Comparison of ENCODE assay signal across 7 cellular contexts in genomic region chr3:184524981-184525336, GRCh38. TPM values are rescaled to one million over a fixed set of nuclear protein-coding genes. Genes with fewer than 3 reads are reported as not detected.
DNase-seq lines count a peak whose midpoint lies in the region; ATAC-seq, FAIRE-seq and TF ChIP-seq lines count a peak whose summit lies in the region.

No MANE protein-coding gene starts in this region.

- no peaks in the 10 kb centered on the region for H4K20me1 ChIP-seq in endothelial cell of umbilical vein (replicated peaks; ENCODE audit: control insufficient read depth, extremely low read depth, insufficient read depth, low read length)
- H4K20me1 ChIP-seq in neural cell (ENCODE audit: insufficient read depth): no peaks in the 10 kb centered on the region

- peak; percentile 76 for ATAC-seq in T-helper 17 cell
- no peak for ATAC-seq in GM18520 (IDR thresholded peaks at IDR 0.05; ENCODE audit: unreplicated experiment)

- no peaks in the 10 kb centered on the region for H3F3A ChIP-seq in neural cell (ENCODE audit: insufficient read depth, low read length, poor library complexity, severe bottlenecking)

- TF ChIP-seq RAD21 in neural cell (conservative IDR thresholded peaks at IDR 0.05): no peak

- no peak for TF ChIP-seq CTCF in HFF-Myc (IDR thresholded peaks at IDR 0.05; ENCODE audit: low read depth, low read length, missing control alignments)
- TF ChIP-seq CTCF in endothelial cell of umbilical vein (IDR thresholded peaks at IDR 0.05; ENCODE audit: extremely low read depth in 1 of 2, insufficient read depth in 1 of 2, low read depth in 1 of 2, low read length in 2 of 2): no peak
- no peak for TF ChIP-seq CTCF in neural cell (IDR thresholded peaks at IDR 0.05; ENCODE audit: poor library complexity, severe bottlenecking)

- H3K4me2 ChIP-seq in endothelial cell of umbilical vein (ENCODE audit: insufficient read depth, low read length): peak overlapping the region; percentile 72
- H3K4me2 ChIP-seq in neural cell (ENCODE audit: low read length): no peak overlapping the region

- BruUV-seq in endothelial cell of umbilical vein (replicated peaks; lab: Mats Ljungman, UMichigan): no TSS peak

- H3K9me3 ChIP-seq in T-helper 17 cell (ENCODE audit: control insufficient read depth, low read length, poor library complexity, severe bottlenecking) (no peaks in the 10 kb centered on the region), endothelial cell of umbilical vein (replicated peaks; ENCODE audit: control insufficient read depth, insufficient read depth, low read length) (no peaks in the 10 kb centered on the region), neural cell (ENCODE audit: low read length) (no peaks in the 10 kb centered on the region)

- H3K4me1 Mint-ChIP-seq in T-helper 17 cell: peaks cover 6% of the 10 kb centered on the region

- intact Hi-C loops in endothelial cell of umbilical vein (cut with micrococcal nuclease): loop anchor here (1.0 kb wide), 1 partner anchor 11 kb away; no protein-coding TSS in a partner anchor

- H3K27ac ChIP-seq in endothelial cell of umbilical vein (ENCODE audit: insufficient read depth, low read depth, low read length): peak overlapping the region; percentile 73
- no peak overlapping the region for H3K27ac ChIP-seq in neural cell (ENCODE audit: low read length)

- CTCF ChIA-PET in endothelial cell of umbilical vein (lab: Charles Lee): interaction anchor here (0.6 to 2.0 kb wide), 9 partner anchors 10 to 633 kb away, joined by 3 to 20 read pairs (median 6); partner anchors contain the start of gene EPHB3

- dilution Hi-C loops in endothelial cell of umbilical vein (cut with MboI; ENCODE audit: extremely low pct_ligation_motif_present, low sequenced_read_pairs): no loop called here

- no peak for TF ChIP-seq EP300 in neural cell (conservative IDR thresholded peaks at IDR 0.05; ENCODE audit: poor library complexity, severe bottlenecking)

- DNase-seq in HFF-Myc (ENCODE audit: extremely low read depth, low read depth) (no peak), T-helper 17 cell (no peak), endothelial cell of umbilical vein (ENCODE audit: low read depth, low spot score) (no peak), NCI-H1048 (lab: John Stamatoyannopoulos, UW) (no peak), NCI-H226 (no peak)

- no peaks in the 10 kb centered on the region for H3K9me2 ChIP-seq in neural cell (ENCODE audit: insufficient read depth, low read length)

- no peaks in the 10 kb centered on the region for H3K36me3 ChIP-seq in endothelial cell of umbilical vein (ENCODE audit: control insufficient read depth in 2 of 2, extremely low read depth in 1 of 2, insufficient read depth in 2 of 2, low read length in 2 of 2)
- H3K36me3 ChIP-seq in neural cell (ENCODE audit: insufficient read depth, low read length): no peaks in the 10 kb centered on the region

- H3K4me3 Mint-ChIP-seq in T-helper 17 cell: peak overlapping the region; percentile 82

- peaks cover 3% of the 10 kb centered on the region for H3K36me3 Mint-ChIP-seq in T-helper 17 cell (ENCODE audit: low read depth)

- H3K27me3 ChIP-seq in endothelial cell of umbilical vein (ENCODE audit: control insufficient read depth in 2 of 2, insufficient read depth in 2 of 2, low read length in 2 of 2): peaks cover 0 to 4% of the 10 kb centered on the region in 2 experiments
- H3K27me3 ChIP-seq in neural cell (ENCODE audit: insufficient read depth, low read depth, low read length): peaks cover 38% of the 10 kb centered on the region

- H3K9me1 ChIP-seq in endothelial cell of umbilical vein (replicated peaks; ENCODE audit: control insufficient read depth, extremely low read depth, insufficient read depth, low read length): no peaks in the 10 kb centered on the region

- FAIRE-seq in endothelial cell of umbilical vein (lab: Jason Lieb, UNC): peak; percentile 80

- peak overlapping the region; percentile 90 for H2AFZ ChIP-seq in endothelial cell of umbilical vein (ENCODE audit: low read depth, low read length)
- H2AFZ ChIP-seq in neural cell (ENCODE audit: low read depth, low read length): no peak overlapping the region

- H3K27me3 Mint-ChIP-seq in T-helper 17 cell: peaks cover 55% of the 10 kb centered on the region

- H3K79me2 ChIP-seq in endothelial cell of umbilical vein (ENCODE audit: control insufficient read depth, insufficient read depth, low read length): no peaks in the 10 kb centered on the region
- no peaks in the 10 kb centered on the region for H3K79me2 ChIP-seq in neural cell (replicated peaks; ENCODE audit: insufficient read depth, low read length)

- no peak for TF ChIP-seq POLR2A in endothelial cell of umbilical vein (IDR thresholded peaks at IDR 0.05; ENCODE audit: low read depth, low read length)

- no peak overlapping the region for H3K27ac Mint-ChIP-seq in T-helper 17 cell

- H3K4me1 ChIP-seq in endothelial cell of umbilical vein (ENCODE audit: control insufficient read depth, extremely low read depth, insufficient read depth, low read length): peaks cover 19% of the 10 kb centered on the region

- peak overlapping the region; percentile 37 for H3K4me3 ChIP-seq in HFF-Myc (replicated peaks; ENCODE audit: low read depth, low read length)
- H3K4me3 ChIP-seq in endothelial cell of umbilical vein (replicated peaks in 1 of 3; ENCODE audit: insufficient read depth in 1 of 3, low read depth in 1 of 3, low read length in 3 of 3): peak overlapping the region; percentile 10 to 49 (median 47)
- H3K4me3 ChIP-seq in neural cell (ENCODE audit: low read length): peak overlapping the region; percentile 60

- POLR2A ChIA-PET in endothelial cell of umbilical vein (lab: Charles Lee): no interaction called here

- H3K9ac ChIP-seq in endothelial cell of umbilical vein (replicated peaks; ENCODE audit: extremely low read depth, insufficient read depth, low read length) (peak overlapping the region; percentile 54), neural cell (ENCODE audit: low read length) (peak overlapping the region; percentile 7)

TF ChIP-seq in endothelial cell of umbilical vein, 7 proteins besides CTCF, POLR2A, EP300 and RAD21:
- TF ChIP-seq FOS (IDR thresholded peaks at IDR 0.05; ENCODE audit: borderline replicate concordance, insufficient read depth, low read length) (peak; percentile 19), JUN (IDR thresholded peaks at IDR 0.05; ENCODE audit: borderline replicate concordance, insufficient read depth, insufficient read length, low read depth) (no peak), MYC (IDR thresholded peaks at IDR 0.05; ENCODE audit: low read depth, low read length) (no peak)

TF ChIP-seq in neural cell, 6 proteins besides CTCF, POLR2A, EP300 and RAD21:
- TF ChIP-seq TAF1 (IDR thresholded peaks at IDR 0.05; ENCODE audit: low read depth): no peak
- TF ChIP-seq SMC3 (conservative IDR thresholded peaks at IDR 0.05; ENCODE audit: poor library complexity): no peak
- TF ChIP-seq EZH2 (IDR thresholded peaks at IDR 0.05; ENCODE audit: borderline replicate concordance, insufficient read depth, low read length, poor library complexity, severe bottlenecking): no peak
- no peak for TF ChIP-seq MXI1 (conservative IDR thresholded peaks at IDR 0.05; ENCODE audit: poor library complexity, severe bottlenecking)
- TF ChIP-seq POLR2AphosphoS5 (IDR thresholded peaks at IDR 0.05): no peak
- TF ChIP-seq REST (IDR thresholded peaks at IDR 0.05; ENCODE audit: borderline replicate concordance): no peak

RNA-seq across cellular contexts. Expression of gene EPHB3, which starts 36.6 kb away (rescaled TPM):
- under 1 TPM in 1 of 2 donors, not detected in 1; 0.35 TPM for total RNA-seq in T-helper 17 cell
- total RNA-seq in endothelial cell of umbilical vein: not detected in 2 replicates
- 0.01 TPM in 1 of 2 replicates, not detected in the other for polyA plus RNA-seq in endothelial cell of umbilical vein
- polyA plus RNA-seq in endothelial cell of umbilical vein (2011; cell fraction: cytosol; rRNA removed): not detected in 2 replicates
- not detected in 2 replicates for polyA plus RNA-seq in endothelial cell of umbilical vein (2011; cell fraction: nucleus; rRNA removed)
- not detected in 2 replicates for polyA plus RNA-seq in endothelial cell of umbilical vein (2012)
- not detected in 2 replicates for polyA minus RNA-seq in endothelial cell of umbilical vein
- polyA minus RNA-seq in endothelial cell of umbilical vein (2011; cell fraction: cytosol; rRNA and poly(A)+ RNA removed): not detected
- not detected in 2 replicates for polyA minus RNA-seq in endothelial cell of umbilical vein (2011; cell fraction: nucleus; rRNA and poly(A)+ RNA removed)
- polyA plus RNA-seq in neural cell: 4.3 and 5.9 TPM in 2 replicates
- 6.6 and 8.1 TPM in 2 replicates for polyA minus RNA-seq in neural cell
